In the genomic region with DNA sequence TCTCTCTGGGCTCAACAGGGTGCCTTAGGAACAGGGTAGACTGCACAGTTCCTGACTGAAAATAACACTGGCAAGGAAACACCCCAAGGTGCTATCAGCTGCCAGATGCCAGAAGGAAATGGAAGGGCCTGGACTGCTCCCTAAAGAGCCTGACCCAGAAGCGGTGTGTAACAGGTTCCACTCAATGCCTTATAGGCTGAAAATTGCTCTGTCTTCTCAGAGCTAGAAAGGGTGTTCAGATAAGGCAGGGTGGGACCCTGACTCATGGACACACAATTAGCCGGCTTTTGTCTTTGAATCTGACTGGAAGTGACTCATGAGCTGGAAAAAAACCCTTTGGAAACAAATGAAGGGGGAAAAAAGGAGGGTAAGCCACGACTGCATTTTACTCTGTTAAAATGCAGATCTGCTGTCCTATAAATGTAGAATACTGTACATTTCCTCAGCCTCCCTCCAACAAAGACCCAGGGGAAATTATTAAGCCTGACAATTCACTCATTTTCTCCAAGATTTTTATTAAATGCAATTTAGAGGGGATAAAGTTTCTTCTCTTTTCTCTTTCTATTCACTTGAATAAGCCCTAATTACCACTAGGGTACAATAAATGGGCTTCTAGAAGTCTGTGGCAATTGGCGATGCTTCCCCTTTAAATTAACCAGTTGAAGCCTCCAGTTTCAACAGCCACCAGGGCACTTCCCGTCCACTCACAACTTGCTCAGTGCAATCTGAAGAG, we compare ENCODE assay signal across 1 cellular context.
TF ChIP-seq lines count a peak whose summit lies in the region.

No MANE protein-coding gene starts in this region.

TF ChIP-seq in HCT116, 20 proteins besides CTCF, POLR2A, EP300 and RAD21 (continued from another document):
- TF ChIP-seq, protein P1, sequence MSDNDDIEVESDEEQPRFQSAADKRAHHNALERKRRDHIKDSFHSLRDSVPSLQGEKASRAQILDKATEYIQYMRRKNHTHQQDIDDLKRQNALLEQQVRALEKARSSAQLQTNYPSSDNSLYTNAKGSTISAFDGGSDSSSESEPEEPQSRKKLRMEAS (IDR thresholded peaks at IDR 0.05), result no peak
- TF ChIP-seq CEBPB (IDR thresholded peaks at IDR 0.05; ENCODE audit: low read depth) (no peak), POLR2AphosphoS5 (IDR thresholded peaks at IDR 0.05; ENCODE audit: low read depth, low read length) (peak; percentile 75), ELF1 (IDR thresholded peaks at IDR 0.05; ENCODE audit: borderline replicate concordance, low read depth) (no peak), ZFX (IDR thresholded peaks at IDR 0.05) (no peak), SRF (IDR thresholded peaks at IDR 0.05; ENCODE audit: low read depth) (no peak), EGR1 (IDR thresholded peaks at IDR 0.05; ENCODE audit: low read depth) (no peak), YY1 (IDR thresholded peaks at IDR 0.05; ENCODE audit: extremely low read depth, insufficient replicate concordance, low read depth, low read length) (peak; percentile 52), ZNF274 (IDR thresholded peaks at IDR 0.05; ENCODE audit: low read depth, low read length) (no peak), SIN3A (IDR thresholded peaks at IDR 0.05; ENCODE audit: low read depth) (no peak), FOSL1 (IDR thresholded peaks at IDR 0.05; ENCODE audit: low read depth) (no peak), JUND (IDR thresholded peaks at IDR 0.05) (no peak), SP1 (IDR thresholded peaks at IDR 0.05; ENCODE audit: low read depth) (no peak), CBX3 (IDR thresholded peaks at IDR 0.05; ENCODE audit: low read depth) (no peak), EZH2phosphoT487 (IDR thresholded peaks at IDR 0.05; ENCODE audit: borderline replicate concordance) (no peak), TCF7L2 (IDR thresholded peaks at IDR 0.05; ENCODE audit: borderline replicate concordance, extremely low read depth, insufficient read depth, insufficient read length) (peak; percentile 97)
- TF ChIP-seq, protein P2, sequence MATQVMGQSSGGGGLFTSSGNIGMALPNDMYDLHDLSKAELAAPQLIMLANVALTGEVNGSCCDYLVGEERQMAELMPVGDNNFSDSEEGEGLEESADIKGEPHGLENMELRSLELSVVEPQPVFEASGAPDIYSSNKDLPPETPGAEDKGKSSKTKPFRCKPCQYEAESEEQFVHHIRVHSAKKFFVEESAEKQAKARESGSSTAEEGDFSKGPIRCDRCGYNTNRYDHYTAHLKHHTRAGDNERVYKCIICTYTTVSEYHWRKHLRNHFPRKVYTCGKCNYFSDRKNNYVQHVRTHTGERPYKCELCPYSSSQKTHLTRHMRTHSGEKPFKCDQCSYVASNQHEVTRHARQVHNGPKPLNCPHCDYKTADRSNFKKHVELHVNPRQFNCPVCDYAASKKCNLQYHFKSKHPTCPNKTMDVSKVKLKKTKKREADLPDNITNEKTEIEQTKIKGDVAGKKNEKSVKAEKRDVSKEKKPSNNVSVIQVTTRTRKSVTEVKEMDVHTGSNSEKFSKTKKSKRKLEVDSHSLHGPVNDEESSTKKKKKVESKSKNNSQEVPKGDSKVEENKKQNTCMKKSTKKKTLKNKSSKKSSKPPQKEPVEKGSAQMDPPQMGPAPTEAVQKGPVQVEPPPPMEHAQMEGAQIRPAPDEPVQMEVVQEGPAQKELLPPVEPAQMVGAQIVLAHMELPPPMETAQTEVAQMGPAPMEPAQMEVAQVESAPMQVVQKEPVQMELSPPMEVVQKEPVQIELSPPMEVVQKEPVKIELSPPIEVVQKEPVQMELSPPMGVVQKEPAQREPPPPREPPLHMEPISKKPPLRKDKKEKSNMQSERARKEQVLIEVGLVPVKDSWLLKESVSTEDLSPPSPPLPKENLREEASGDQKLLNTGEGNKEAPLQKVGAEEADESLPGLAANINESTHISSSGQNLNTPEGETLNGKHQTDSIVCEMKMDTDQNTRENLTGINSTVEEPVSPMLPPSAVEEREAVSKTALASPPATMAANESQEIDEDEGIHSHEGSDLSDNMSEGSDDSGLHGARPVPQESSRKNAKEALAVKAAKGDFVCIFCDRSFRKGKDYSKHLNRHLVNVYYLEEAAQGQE (IDR thresholded peaks at IDR 0.05; ENCODE audit: low read depth), result no peak
- TF ChIP-seq, protein P3, sequence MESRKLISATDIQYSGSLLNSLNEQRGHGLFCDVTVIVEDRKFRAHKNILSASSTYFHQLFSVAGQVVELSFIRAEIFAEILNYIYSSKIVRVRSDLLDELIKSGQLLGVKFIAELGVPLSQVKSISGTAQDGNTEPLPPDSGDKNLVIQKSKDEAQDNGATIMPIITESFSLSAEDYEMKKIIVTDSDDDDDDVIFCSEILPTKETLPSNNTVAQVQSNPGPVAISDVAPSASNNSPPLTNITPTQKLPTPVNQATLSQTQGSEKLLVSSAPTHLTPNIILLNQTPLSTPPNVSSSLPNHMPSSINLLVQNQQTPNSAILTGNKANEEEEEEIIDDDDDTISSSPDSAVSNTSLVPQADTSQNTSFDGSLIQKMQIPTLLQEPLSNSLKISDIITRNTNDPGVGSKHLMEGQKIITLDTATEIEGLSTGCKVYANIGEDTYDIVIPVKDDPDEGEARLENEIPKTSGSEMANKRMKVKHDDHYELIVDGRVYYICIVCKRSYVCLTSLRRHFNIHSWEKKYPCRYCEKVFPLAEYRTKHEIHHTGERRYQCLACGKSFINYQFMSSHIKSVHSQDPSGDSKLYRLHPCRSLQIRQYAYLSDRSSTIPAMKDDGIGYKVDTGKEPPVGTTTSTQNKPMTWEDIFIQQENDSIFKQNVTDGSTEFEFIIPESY (IDR thresholded peaks at IDR 0.05; ENCODE audit: extremely low read depth, insufficient replicate concordance, low read length), result no peak
